10 cellular contexts compared by ENCODE assay signal in the genomic region with DNA sequence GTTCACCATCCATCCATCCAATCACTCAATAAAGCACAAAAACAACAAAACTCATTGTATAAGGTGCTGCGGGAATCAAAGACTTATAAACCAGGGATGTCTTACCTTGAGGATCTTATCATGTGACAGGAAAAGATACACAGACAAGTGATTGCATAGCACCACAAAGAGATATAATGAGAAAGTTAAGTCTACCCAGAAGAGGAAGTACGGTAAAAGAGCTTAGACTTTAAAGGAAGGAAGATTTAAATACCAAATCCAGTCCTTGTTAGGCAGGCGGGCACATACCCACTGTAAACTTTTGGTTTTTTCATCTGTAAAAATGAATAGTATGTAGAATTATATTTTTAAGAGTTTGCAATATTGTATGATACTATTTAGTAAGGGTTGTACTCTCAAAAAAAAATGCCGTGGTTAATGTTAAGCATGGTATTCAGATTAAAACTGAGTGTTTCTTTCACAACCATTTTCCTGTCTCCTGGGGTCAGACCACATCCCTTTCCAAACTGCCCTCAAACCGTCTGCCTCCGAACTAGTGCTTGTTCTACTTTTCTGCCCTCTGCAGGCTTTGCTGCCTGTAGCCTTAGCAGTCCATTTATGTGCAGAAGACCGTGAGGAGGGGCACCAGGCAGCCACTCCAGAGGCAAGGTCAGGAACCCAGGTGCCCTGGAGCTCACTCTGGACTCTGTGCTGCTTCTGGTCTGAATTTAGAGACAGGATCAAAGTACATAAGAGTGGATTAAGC.
DNase-seq lines count a peak whose midpoint lies in the region; ATAC-seq, FAIRE-seq and TF ChIP-seq lines count a peak whose summit lies in the region.
"Had no signal": no experiment of that assay in that cellular context is flagged by ENCODE, and none has a peak within 500 bp of the region (broad histone marks: within the 10 kb centered on the region; RNA-seq: fewer than 3 reads in every experiment).

No MANE protein-coding gene starts in this region.

- POLR2A ChIA-PET in OCI-LY7 (lab: Charles Lee) = interaction anchor here (0.7 kb wide), 1 partner anchor 825 kb away, joined by 3 read pairs; no protein-coding TSS in a partner anchor
- POLR2A ChIA-PET in H1 (lab: Charles Lee; ENCODE audit: partially characterized antibody) = no interaction called here

- BruUV-seq in OCI-LY7 (replicated peaks; lab: Mats Ljungman, UMichigan) (no TSS peak), mammary epithelial cell (replicated peaks; lab: Mats Ljungman, UMichigan) (no TSS peak)

- no peak for TF ChIP-seq EP300 in H1 (IDR thresholded peaks at IDR 0.05; ENCODE audit: borderline replicate concordance in 1 of 2, low read depth in 2 of 2, low read length in 2 of 2)

- 75% methylated on average over 7 of the region's 7 CpGs; no CpG with 5 or more reads in 1 of the 2 experiments for WGBS in H1 (ENCODE audit: extremely low coverage in 1 of 2, insufficient coverage in 1 of 2, insufficient read length in 1 of 2, insufficient replicate concordance in 2 of 2, low coverage in 1 of 2, low lambda C conversion rate in 2 of 2, missing lambda C conversion rate in 1 of 2), 2 experiments
- 49% methylated on average over 7 of the region's 7 CpGs for WGBS in mammary epithelial cell (ENCODE audit: low coverage, missing lambda C conversion rate)

- TF ChIP-seq POLR2A in H1 (IDR thresholded peaks at IDR 0.05; ENCODE audit: control extremely low read depth in 1 of 2, low read depth in 2 of 2, low read length in 2 of 2) = no peak

- CTCF ChIA-PET in OCI-LY7 (lab: Charles Lee; ENCODE audit: unreplicated experiment) = no interaction called here
- CTCF ChIA-PET in H1 (lab: Charles Lee; ENCODE audit: partially characterized antibody) = interaction anchor here (0.6 to 2.3 kb wide), 6 partner anchors 13 to 215 kb away, joined by 3 to 10 read pairs (median 4); no protein-coding TSS in a partner anchor
- CTCF ChIA-PET in mammary epithelial cell (lab: Charles Lee; ENCODE audit: low non-redundant PET) = interaction anchor here (0.6 kb wide), 1 partner anchor 11 kb away, joined by 14 read pairs; no protein-coding TSS in a partner anchor

- H3K9me2 ChIP-seq in OCI-LY7 (ENCODE audit: insufficient read depth, low read length) = no peaks in the 10 kb centered on the region

- H4K20me1 ChIP-seq in OCI-LY7 (ENCODE audit: insufficient read depth, low read length) = no peaks in the 10 kb centered on the region
- H4K20me1 ChIP-seq in H1 (replicated peaks in 1 of 2; ENCODE audit: control insufficient read depth in 1 of 2, insufficient read depth in 2 of 2, low read length in 2 of 2) = no peaks in the 10 kb centered on the region
- no peaks in the 10 kb centered on the region for H4K20me1 ChIP-seq in mammary epithelial cell (ENCODE audit: insufficient read depth, low read length)

- H4K5ac ChIP-seq in H1 (ENCODE audit: insufficient read length, low read depth, low read length) = no peak overlapping the region

- DNase-seq in CD1c-positive myeloid dendritic cell (ENCODE audit: extremely low spot score) = peak; percentile 2
- DNase-seq in H7 = peak; percentile 50
- no peak for DNase-seq in OCI-LY7 (ENCODE audit: low spot score)
- no peak for DNase-seq in H1 (ENCODE audit: low read depth in 1 of 2, low spot score in 2 of 2)
- no peak for DNase-seq in mammary epithelial cell
- DNase-seq in NCI-H446 (lab: John Stamatoyannopoulos, UW) = no peak
- no peak for DNase-seq in DMS 273 treated with DMSO at 0.1 percent for 48 hours (lab: John Stamatoyannopoulos, UW)
- DNase-seq: NCI-H1105; stimulated activated CD4-positive, alpha-beta T cell treated with anti-CD3 and anti-CD28 coated beads, Interleukin-1b, Interleukin-23, amount 100 ng/mL, for 48 hours had no signal

- H2AFZ ChIP-seq in OCI-LY7 (ENCODE audit: low read length) (0 out of 2 replicates have a peak overlapping the region, but pooled peaks have one; percentile 12), H1 (ENCODE audit: low read length) (no peak overlapping the region), mammary epithelial cell (ENCODE audit: low read depth, low read length) (no peak overlapping the region)

- TF ChIP-seq CTCF in OCI-LY7 (conservative IDR thresholded peaks at IDR 0.05; ENCODE audit: low read length) = no peak
- peak in 2 of 3 experiments; percentile 4 to 12; a peak in 1 of 4 replicates for TF ChIP-seq CTCF in H1 (IDR thresholded peaks at IDR 0.05; ENCODE audit: control extremely low read depth in 1 of 3, insufficient read depth in 1 of 3, low read depth in 1 of 3, low read length in 3 of 3)
- no peak for TF ChIP-seq CTCF in mammary epithelial cell (conservative IDR thresholded peaks at IDR 0.05 in 1 of 2, IDR thresholded peaks at IDR 0.05 in 1 of 2; ENCODE audit: extremely low read depth in 1 of 2, insufficient read depth in 1 of 2, low read depth in 1 of 2, low read length in 2 of 2)

- H3K9ac ChIP-seq in H1 (replicated peaks in 1 of 4; ENCODE audit: extremely low read depth in 1 of 4, low read depth in 3 of 4, low read length in 3 of 4) (no peak overlapping the region), mammary epithelial cell (ENCODE audit: insufficient read depth, low read length) (no peak overlapping the region)

- H2AK5ac ChIP-seq in H1 (ENCODE audit: low read depth, low read length) = no peak overlapping the region

- no peak overlapping the region for H3K23ac ChIP-seq in H1 (ENCODE audit: insufficient read length)

- H3K4me2 ChIP-seq in OCI-LY7 (ENCODE audit: low read length) (no peak overlapping the region), H1 (ENCODE audit: insufficient read depth in 1 of 2, low read depth in 2 of 2, low read length in 2 of 2) (no peak overlapping the region), mammary epithelial cell (ENCODE audit: insufficient read depth, low read depth, low read length) (no peak overlapping the region)

- H3K27ac ChIP-seq in OCI-LY7 (ENCODE audit: low read depth, low read length, poor library complexity, severe bottlenecking) (no peak overlapping the region), H1 (ENCODE audit: low read depth, low read length) (no peak overlapping the region), mammary epithelial cell (ENCODE audit: insufficient read depth, low read depth, low read length) (no peak overlapping the region)

- H3K4ac ChIP-seq in H1 (replicated peaks; ENCODE audit: insufficient read length, low read depth, low read length) = no peak overlapping the region

- no peak overlapping the region for H3K18ac ChIP-seq in H1 (ENCODE audit: extremely low read depth, low read length)

- H3K9me3 ChIP-seq in OCI-LY7 (ENCODE audit: low read length) = no peaks in the 10 kb centered on the region
- no peaks in the 10 kb centered on the region for H3K9me3 ChIP-seq in H1 (ENCODE audit: insufficient read depth in 2 of 2, low read depth in 1 of 2, low read length in 1 of 2)
- H3K9me3 ChIP-seq in mammary epithelial cell (replicated peaks; ENCODE audit: insufficient read depth, low read length) = peaks cover 7% of the 10 kb centered on the region

- dilution Hi-C loops in mammary epithelial cell (cut with HindIII; ENCODE audit: low sequenced_read_pairs) = no loop called here

- H2BK120ac ChIP-seq in H1 (replicated peaks; ENCODE audit: low read depth, low read length) = no peak overlapping the region

- H4K91ac ChIP-seq in H1 (replicated peaks; ENCODE audit: insufficient read length, low read length) = no peak overlapping the region

- no peak overlapping the region for H2BK5ac ChIP-seq in H1 (ENCODE audit: low read depth, low read length)

- H3K4me3 ChIP-seq in H7 (ENCODE audit: insufficient read depth, low read depth, low read length) = no peak overlapping the region
- H3K4me3 ChIP-seq in OCI-LY7 (ENCODE audit: low read depth, low read length, poor library complexity, severe bottlenecking) = no peak overlapping the region
- no peak overlapping the region for H3K4me3 ChIP-seq in H1 (ENCODE audit: extremely low read depth in 1 of 4, insufficient read depth in 2 of 4, low read depth in 3 of 4, low read length in 4 of 4)
- H3K4me3 ChIP-seq in mammary epithelial cell (replicated peaks in 1 of 3; ENCODE audit: insufficient read depth in 1 of 3, low read depth in 2 of 3, low read length in 3 of 3) = no peak overlapping the region

- TF ChIP-seq RAD21 in H1 (IDR thresholded peaks at IDR 0.05 in 1 of 2, conservative IDR thresholded peaks at IDR 0.05 in 1 of 2; ENCODE audit: low read depth in 2 of 2, low read length in 2 of 2) = peak; percentile 18 to 40; a peak in 2 of 4 replicates

- H3K27me3 ChIP-seq in H7 (ENCODE audit: control insufficient read depth, insufficient read depth, low read length) (no peaks in the 10 kb centered on the region), H1 (replicated peaks in 1 of 4; ENCODE audit: control insufficient read depth in 3 of 4, extremely low read depth in 1 of 4, insufficient read depth in 3 of 4, low read length in 3 of 4) (no peaks in the 10 kb centered on the region), mammary epithelial cell (ENCODE audit: insufficient read depth, low read length) (no peaks in the 10 kb centered on the region)

- no peak for FAIRE-seq in H1 (lab: Jason Lieb, UNC)

- in situ Hi-C loops in mammary epithelial cell (cut with MboI; ENCODE audit: low sequenced_read_pairs in 2 of 2) = loop anchor here in 1 of 2 donors (25.0 kb wide), 1 partner anchor 103 kb away; no protein-coding TSS in a partner anchor

- H2BK12ac ChIP-seq in H1 (ENCODE audit: low read depth, low read length) = no peak overlapping the region

- no peak overlapping the region for H3K14ac ChIP-seq in H1 (ENCODE audit: insufficient read length)

- ATAC-seq in GM19463 (IDR thresholded peaks at IDR 0.05; ENCODE audit: unreplicated experiment) = no peak

- no peak overlapping the region for H3K56ac ChIP-seq in H1 (replicated peaks; ENCODE audit: insufficient read length, low read depth, low read length)

- intact Hi-C loops in OCI-LY7 (cut with micrococcal nuclease; ENCODE audit: unreplicated experiment) = no loop called here
- intact Hi-C loops in mammary epithelial cell (cut with micrococcal nuclease) = no loop called here

- peaks cover 4% of the 10 kb centered on the region for H3K4me1 ChIP-seq in OCI-LY7 (ENCODE audit: insufficient read depth, low read length, poor library complexity, severe bottlenecking)
- H3K4me1 ChIP-seq in H1 (replicated peaks in 1 of 4; ENCODE audit: control insufficient read depth in 3 of 4, insufficient read depth in 4 of 4, low read length in 3 of 4) = no peaks in the 10 kb centered on the region
- H3K4me1 ChIP-seq in mammary epithelial cell (ENCODE audit: insufficient read depth, low read length) = no peaks in the 10 kb centered on the region

- H3K79me2 ChIP-seq in OCI-LY7 (ENCODE audit: insufficient read depth, low read depth, low read length) (no peaks in the 10 kb centered on the region), H1 (ENCODE audit: control insufficient read depth in 1 of 2, insufficient read depth in 2 of 2, low read length in 2 of 2) (no peaks in the 10 kb centered on the region), mammary epithelial cell (ENCODE audit: insufficient read depth, low read length) (no peaks in the 10 kb centered on the region)

- H3K36me3 ChIP-seq in H7 (replicated peaks; ENCODE audit: control insufficient read depth, insufficient read depth, low read length) (no peaks in the 10 kb centered on the region), OCI-LY7 (ENCODE audit: insufficient read depth, low read length) (no peaks in the 10 kb centered on the region), H1 (ENCODE audit: control insufficient read depth in 2 of 4, insufficient read depth in 4 of 4, low read length in 3 of 4) (no peaks in the 10 kb centered on the region), mammary epithelial cell (ENCODE audit: insufficient read depth, low read length) (no peaks in the 10 kb centered on the region)

- H2BK15ac ChIP-seq in H1 (ENCODE audit: low read length) = no peak overlapping the region

- H4K8ac ChIP-seq in H1 (ENCODE audit: extremely low read depth, insufficient read depth, low read length) = no peak overlapping the region; the same call in 1 of the 2 replicates

- H3K79me1 ChIP-seq in H1 (ENCODE audit: low read depth, low read length) = no peaks in the 10 kb centered on the region

- no peaks in the 10 kb centered on the region for H3K23me2 ChIP-seq in H1 (ENCODE audit: low read depth, low read length)

- no peak overlapping the region for H2BK20ac ChIP-seq in H1 (ENCODE audit: low read length)

Comparison
In these comparisons a context has a peak if more than half of its experiments do, and no peak if none do; other contexts are left out.
1. DNase-seq: peak in CD1c-positive myeloid dendritic cell (single experiment) and H7 (single experiment); none in OCI-LY7 (single experiment), H1 (0 of 2), mammary epithelial cell (single experiment), NCI-H446 (0 of 2) and DMS 273 treated with DMSO at 0.1 percent for 48 hours (single experiment).
2. CTCF ChIP-seq: peak in H1 (2 of 3); none in OCI-LY7 (single experiment) and mammary epithelial cell (0 of 2).